In genomic region chr4:9532134-9532862, GRCh38 we compare ENCODE assay signal across 8 cellular contexts.
DNase-seq lines count a peak whose midpoint lies in the region; TF ChIP-seq lines count a peak whose summit lies in the region.
"Not testable (repeated sequence)": the region's sequence is repeated elsewhere in the genome, so short reads cannot be mapped to it uniquely, and the experiment has no call there.

No MANE protein-coding gene starts in this region.

- TF ChIP-seq CTCF in VCaP (conservative IDR thresholded peaks at IDR 0.05): peak; percentile 82

- not testable (repeated sequence) for H3K4me1 ChIP-seq in adipocyte (ENCODE audit: control insufficient read depth, insufficient read depth, low read length)

- peak overlapping the region; percentile 63 for H3K9ac ChIP-seq in adipocyte (ENCODE audit: low read length)

- H3K27me3 ChIP-seq in H7 (ENCODE audit: control insufficient read depth, insufficient read depth, low read length); adipocyte (replicated peaks; ENCODE audit: control insufficient read depth, insufficient read depth, low read length): not testable (repeated sequence)

- not testable (repeated sequence) for H3K36me3 ChIP-seq in H7 (replicated peaks; ENCODE audit: control insufficient read depth, insufficient read depth, low read length); adipocyte (ENCODE audit: control insufficient read depth, insufficient read depth, low read length, severe bottlenecking)

- H3K27ac ChIP-seq in VCaP: not testable (repeated sequence)

- peak; percentile 18 to 30 for DNase-seq in AML-193 (lab: John Stamatoyannopoulos, UW)
- DNase-seq in H7: peak; percentile 95
- DNase-seq in NCI-H2171 (lab: John Stamatoyannopoulos, UW): peak; percentile 7
- peak; percentile 64 for DNase-seq in adipocyte (ENCODE audit: low read depth)
- DNase-seq in germinal center (ENCODE audit: low spot score): peak; percentile 72
- DNase-seq in myocyte (ENCODE audit: low read depth): peak; percentile 73
- peak in 2 of 3 donors; percentile 55 to 68 for DNase-seq in stimulated activated CD4-positive, alpha-beta T cell treated with anti-CD3 and anti-CD28 coated beads, TNF-alpha, amount 100 ng/mL, for 1 hour (ENCODE audit: low read depth in 3 of 3, low spot score in 1 of 3)

- H3K9me3 ChIP-seq in adipocyte (ENCODE audit: control insufficient read depth, low read length): not testable (repeated sequence)

- H3K4me3 ChIP-seq in H7 (ENCODE audit: insufficient read depth, low read depth, low read length): peak overlapping the region; percentile 61
- peak overlapping the region; percentile 74 for H3K4me3 ChIP-seq in adipocyte (ENCODE audit: low read length)

Comparison
In these comparisons a context has a peak if more than half of its experiments do, and no peak if none do; other contexts are left out.
1. DNase-seq: peak in every context shown above with its lines; median percentile 95 in H7; 73 in myocyte; 72 in germinal center; 64 in adipocyte; 62 in stimulated activated CD4-positive, alpha-beta T cell treated with anti-CD3 and anti-CD28 coated beads, TNF-alpha, amount 100 ng/mL, for 1 hour; 24 in AML-193; 7 in NCI-H2171.